ENCODE assay signal across 8 cellular contexts in the genomic region with DNA sequence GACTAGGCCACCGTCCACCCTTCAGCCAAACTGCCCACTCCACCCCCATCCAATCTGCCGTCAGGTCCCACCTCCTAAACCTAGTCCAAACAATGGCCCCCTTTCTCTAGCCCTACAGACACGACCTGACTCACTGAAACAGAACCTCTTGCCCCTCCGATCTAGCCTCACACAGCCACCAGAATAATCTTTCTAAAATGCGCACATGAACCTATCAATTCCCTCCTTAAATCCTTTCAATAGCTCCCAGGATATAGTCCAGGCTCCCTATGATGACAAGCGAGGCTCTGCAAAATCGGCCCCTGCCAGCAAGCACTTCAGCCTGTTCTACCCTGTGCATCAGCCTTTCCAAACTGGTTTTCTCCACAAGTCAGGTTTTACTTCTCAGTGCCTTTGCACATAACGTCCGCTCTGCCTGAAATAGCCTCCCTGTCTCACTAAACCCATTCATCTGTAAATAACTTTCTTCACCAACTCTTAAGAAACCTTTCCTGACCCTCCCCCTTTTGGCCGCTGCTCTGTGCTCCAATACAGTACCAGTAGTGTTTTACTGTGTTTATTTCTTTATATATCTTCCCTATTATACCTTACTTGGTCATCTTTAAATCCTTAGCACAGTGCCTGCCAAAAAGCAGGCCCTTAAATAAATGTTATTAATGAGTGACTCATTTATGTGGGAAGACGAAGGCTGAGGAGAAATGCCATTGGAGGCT. TPM values are rescaled to one million over a fixed set of nuclear protein-coding genes. Genes with fewer than 3 reads are reported as not detected.
DNase-seq lines count a peak whose midpoint lies in the region; ATAC-seq and TF ChIP-seq lines count a peak whose summit lies in the region.

No MANE protein-coding gene starts in this region.

- no peaks in the 10 kb centered on the region for H3K79me2 ChIP-seq in neural progenitor cell (ENCODE audit: low read depth)

- ATAC-seq in RWPE2 (ENCODE audit: low read depth) (no peak), GM21381 (IDR thresholded peaks at IDR 0.05; ENCODE audit: unreplicated experiment) (no peak), HG02763 (IDR thresholded peaks at IDR 0.05; ENCODE audit: unreplicated experiment) (no peak), GM19351 (IDR thresholded peaks at IDR 0.05; ENCODE audit: unreplicated experiment) (no peak)

- TF ChIP-seq CTCF in Calu3 (IDR thresholded peaks at IDR 0.05; ENCODE audit: unreplicated experiment) (no peak), RWPE2 (IDR thresholded peaks at IDR 0.05; ENCODE audit: poor library complexity, severe bottlenecking) (no peak), epithelial cell of proximal tubule (conservative IDR thresholded peaks at IDR 0.05; ENCODE audit: low read depth, low read length) (no peak), neural progenitor cell (IDR thresholded peaks at IDR 0.05) (no peak)

- H3K27me3 Mint-ChIP-seq in Calu3 (ENCODE audit: unreplicated experiment): no peaks in the 10 kb centered on the region
- H3K27me3 Mint-ChIP-seq in neural progenitor cell (ENCODE audit: insufficient read depth, low read depth): peaks cover 9% of the 10 kb centered on the region

- peak overlapping the region; percentile 71 for H3K27ac ChIP-seq in RWPE2 (ENCODE audit: poor library complexity, severe bottlenecking)
- peak overlapping the region; percentile 96 for H3K27ac ChIP-seq in neural progenitor cell

- no peaks in the 10 kb centered on the region for H4K20me1 ChIP-seq in neural progenitor cell (ENCODE audit: low read depth)

- H3K4me1 ChIP-seq in RWPE2 (ENCODE audit: insufficient read depth, poor library complexity, severe bottlenecking): peaks cover 5% of the 10 kb centered on the region
- peaks cover 47% of the 10 kb centered on the region for H3K4me1 ChIP-seq in neural progenitor cell

- peak overlapping the region; percentile 40 for H3K4me3 ChIP-seq in RWPE2 (ENCODE audit: severe bottlenecking)
- H3K4me3 ChIP-seq in epithelial cell of proximal tubule (ENCODE audit: low read depth, low read length): peak overlapping the region; percentile 61
- H3K4me3 ChIP-seq in neural progenitor cell: peak overlapping the region; percentile 75

- no peak for DNase-seq in Calu3
- no peak for DNase-seq in RWPE2 (ENCODE audit: low spot score)
- DNase-seq in epithelial cell of proximal tubule (ENCODE audit: low read depth): no peak
- peak; percentile 41 for DNase-seq in neural progenitor cell (ENCODE audit: low spot score)
- DNase-seq in RPMI8226: no peak

- H3K4me2 ChIP-seq in neural progenitor cell: peak overlapping the region; percentile 90

- peaks cover 47% of the 10 kb centered on the region for H3K4me1 Mint-ChIP-seq in Calu3 (ENCODE audit: low read depth, unreplicated experiment)
- peaks cover 39% of the 10 kb centered on the region for H3K4me1 Mint-ChIP-seq in neural progenitor cell

- intact Hi-C loops in Calu3 (cut with micrococcal nuclease; ENCODE audit: unreplicated experiment): loop anchor here (5.0 kb wide), 1 partner anchor 52 kb away; no protein-coding TSS in a partner anchor

- H3K9me3 ChIP-seq in RWPE2 (ENCODE audit: severe bottlenecking) (no peaks in the 10 kb centered on the region), neural progenitor cell (ENCODE audit: low read depth) (no peaks in the 10 kb centered on the region)

- TSS peak; percentile 71 for BruUV-seq in Calu3 (replicated peaks; lab: Mats Ljungman, UMichigan)

- H3K9ac ChIP-seq in neural progenitor cell: no peak overlapping the region

- H3K36me3 ChIP-seq in RWPE2 (ENCODE audit: low read depth) (no peaks in the 10 kb centered on the region), neural progenitor cell (no peaks in the 10 kb centered on the region)

- peak overlapping the region; percentile 79 for H3K27ac Mint-ChIP-seq in Calu3 (ENCODE audit: unreplicated experiment)
- H3K27ac Mint-ChIP-seq in neural progenitor cell: peak overlapping the region; percentile 92

- no peaks in the 10 kb centered on the region for H3K27me3 ChIP-seq in RWPE2 (ENCODE audit: insufficient read depth, poor library complexity, severe bottlenecking)
- peaks cover 14% of the 10 kb centered on the region for H3K27me3 ChIP-seq in neural progenitor cell

- H3K36me3 Mint-ChIP-seq in Calu3 (ENCODE audit: insufficient read depth, unreplicated experiment): peaks cover 15% of the 10 kb centered on the region
- H3K36me3 Mint-ChIP-seq in neural progenitor cell: no peaks in the 10 kb centered on the region

- H3K9me3 Mint-ChIP-seq in Calu3 (ENCODE audit: low read depth, unreplicated experiment) (no peaks in the 10 kb centered on the region), neural progenitor cell (no peaks in the 10 kb centered on the region)

- peaks cover 33% of the 10 kb centered on the region for H3F3A ChIP-seq in neural progenitor cell (ENCODE audit: low read depth)

- CTCF ChIA-PET in Calu3 (lab: Charles Lee): no interaction called here

- H2AFZ ChIP-seq in neural progenitor cell (replicated peaks): peak overlapping the region; percentile 98

- H3K4me3 Mint-ChIP-seq in Calu3 (ENCODE audit: low read depth, unreplicated experiment): peak overlapping the region; percentile 87
- H3K4me3 Mint-ChIP-seq in neural progenitor cell: peak overlapping the region; percentile 85

RNA-seq across cellular contexts. Expression of gene CDC20, which starts 9.0 kb away (rescaled TPM):
- 128 and 134 TPM in 2 replicates for total RNA-seq in Calu3 (2022)
- total RNA-seq in epithelial cell of proximal tubule: 166 and 308 TPM in 2 replicates
- total RNA-seq in neural progenitor cell (ENCODE audit: low replicate concordance): 164 and 261 TPM in 2 replicates

RNA-seq across cellular contexts. Expression of gene MPL, which starts 12.1 kb away (rescaled TPM):
- total RNA-seq in Calu3 (2022): 0.52 and 0.73 TPM in 2 replicates
- total RNA-seq in epithelial cell of proximal tubule: not detected in 2 replicates
- total RNA-seq in neural progenitor cell (ENCODE audit: low replicate concordance): 0.09 TPM in 1 of 2 replicates, not detected in the other

RNA-seq across cellular contexts. Expression of gene ELOVL1, which starts 18.1 kb away (rescaled TPM):
- total RNA-seq in Calu3 (2022) (107 and 117 TPM in 2 replicates), epithelial cell of proximal tubule (100 and 143 TPM in 2 replicates), neural progenitor cell (ENCODE audit: low replicate concordance) (5.6 and 11.9 TPM in 2 replicates)

RNA-seq across cellular contexts. Expression of gene MED8, which starts 39.9 kb away (rescaled TPM):
- total RNA-seq in Calu3 (2022) (31.1 and 32.8 TPM in 2 replicates), epithelial cell of proximal tubule (25.2 and 41.7 TPM in 2 replicates), neural progenitor cell (ENCODE audit: low replicate concordance) (15.1 and 23.6 TPM in 2 replicates)

RNA-seq across cellular contexts. Expression of gene SZT2, which starts 39.9 kb away (rescaled TPM):
- total RNA-seq in Calu3 (2022): 77.3 and 78.7 TPM in 2 replicates
- total RNA-seq in epithelial cell of proximal tubule: 7.7 and 10.6 TPM in 2 replicates
- total RNA-seq in neural progenitor cell (ENCODE audit: low replicate concordance): 11.0 and 16.8 TPM in 2 replicates
